8 cellular contexts compared by ENCODE assay signal in genomic region chr7:73770002-73770859, GRCh38. TPM values are rescaled to one million over a fixed set of nuclear protein-coding genes. Genes with fewer than 3 reads are reported as not detected.
DNase-seq lines count a peak whose midpoint lies in the region; ATAC-seq, FAIRE-seq and TF ChIP-seq lines count a peak whose summit lies in the region.

Gene CLDN3 (minus strand): TSS chr7:73770270. CDS start chr7:73770049, 221 bp downstream.

- no peaks in the 10 kb centered on the region for H3K27me3 ChIP-seq in PC-9 (ENCODE audit: insufficient read depth, low read depth)
- H3K27me3 ChIP-seq in ectodermal cell (ENCODE audit: control insufficient read depth, insufficient read depth, low read length, poor library complexity, severe bottlenecking) = peaks cover 33% of the 10 kb centered on the region

- H3K36me3 ChIP-seq in PC-9 (ENCODE audit: low read depth) (no peaks in the 10 kb centered on the region), ectodermal cell (ENCODE audit: control insufficient read depth, insufficient read depth, low read length) (no peaks in the 10 kb centered on the region)

- CTCF ChIA-PET in A549 (lab: Yijun Ruan, JAX) = interaction anchor here (0.9 to 1.3 kb wide), 2 partner anchors 14 to 35 kb away, joined by 3 read pairs; no protein-coding TSS in a partner anchor
- CTCF ChIA-PET in PC-9 (lab: Charles Lee) = interaction anchor here (0.5 to 0.6 kb wide), 3 partner anchors 23 to 32 kb away, joined by 3 to 15 read pairs (median 5); no protein-coding TSS in a partner anchor

- ATAC-seq in A549 (peak; percentile 91), naive B cell (ENCODE audit: low read depth in 2 of 2) (peak; percentile 70 to 76), GM21786 (IDR thresholded peaks at IDR 0.05; ENCODE audit: unreplicated experiment) (no peak), HG02840 (IDR thresholded peaks at IDR 0.05; ENCODE audit: low FRiP score, unreplicated experiment) (no peak)

- POLR2A ChIA-PET in A549 (lab: Yijun Ruan, JAX) = interaction anchor here (0.6 kb wide), 1 partner anchor 94 kb away, joined by 3 read pairs; no protein-coding TSS in a partner anchor
- POLR2A ChIA-PET in PC-9 (lab: Charles Lee; ENCODE audit: unreplicated experiment) = interaction anchor here (0.5 to 2.0 kb wide), 14 partner anchors 23 to 310 kb away, joined by 3 to 18 read pairs (median 6); partner anchors contain the start of gene ABHD11

- no peak for FAIRE-seq in A549 (lab: Jason Lieb, UNC)

- TSS peak; percentile 65 for BruUV-seq in PC-9 (replicated peaks; lab: Mats Ljungman, UMichigan)

- intact Hi-C loops in PC-9 (cut with micrococcal nuclease; ENCODE audit: unreplicated experiment) = loop anchor here (1.0 to 2.0 kb wide), 5 partner anchors 23 to 81 kb away; partner anchors contain the start of gene CLDN4

- peak; percentile 51 to 74 for DNase-seq in A549 (ENCODE audit: low read depth in 1 of 2, low spot score in 1 of 2)
- DNase-seq in HT-29 (ENCODE audit: low spot score) = peak; percentile 99
- peak; percentile 83 to 97 for DNase-seq in PC-9
- peak; percentile 17 for DNase-seq in naive B cell
- DNase-seq in SK-N-DZ (ENCODE audit: low spot score) = no peak

- no peaks in the 10 kb centered on the region for H3K36me3 Mint-ChIP-seq in naive B cell

- H4K20me1 ChIP-seq in PC-9 (ENCODE audit: insufficient read depth) = no peaks in the 10 kb centered on the region

- no peaks in the 10 kb centered on the region for H3K79me2 ChIP-seq in PC-9 (ENCODE audit: low read depth)

- no peak for TF ChIP-seq RAD21 in A549 (conservative IDR thresholded peaks at IDR 0.05 in 1 of 2, IDR thresholded peaks at IDR 0.05 in 1 of 2)

- H3K4me2 ChIP-seq in A549 = peak within 1 kb of the TSS; percentile 71
- peak within 1 kb of the TSS; percentile 79 for H3K4me2 ChIP-seq in PC-9

- no peak for TF ChIP-seq CTCF in A549 (IDR thresholded peaks at IDR 0.05)
- TF ChIP-seq CTCF in PC-9 (conservative IDR thresholded peaks at IDR 0.05) = no peak

- H3K4me3 ChIP-seq in A549 (peak within 1 kb of the TSS; percentile 51), PC-9 (peak within 1 kb of the TSS; percentile 66; the same call in 1 of the 2 replicates), ectodermal cell (ENCODE audit: insufficient read depth, low read depth, low read length) (peak within 1 kb of the TSS; percentile 48)

- H3K9me3 Mint-ChIP-seq in naive B cell = peaks cover 0 to 4% (median 2%) of the 10 kb centered on the region in 7 donors

- H3K9me3 ChIP-seq in A549 = no peaks in the 10 kb centered on the region
- H3K9me3 ChIP-seq in PC-9 (ENCODE audit: insufficient read depth, low read depth) = no peaks in the 10 kb centered on the region
- H3K9me3 ChIP-seq in ectodermal cell (ENCODE audit: control insufficient read depth, low read length) = no peaks in the 10 kb centered on the region

- H3K4me1 ChIP-seq in A549 = peaks cover 11% of the 10 kb centered on the region
- peaks cover 23% of the 10 kb centered on the region for H3K4me1 ChIP-seq in PC-9 (replicated peaks; ENCODE audit: insufficient read depth)
- H3K4me1 ChIP-seq in ectodermal cell (ENCODE audit: control insufficient read depth, insufficient read depth, low read length) = no peaks in the 10 kb centered on the region

- H2AFZ ChIP-seq in PC-9 = peak within 1 kb of the TSS; percentile 84

- no peaks in the 10 kb centered on the region for H3K9me2 ChIP-seq in PC-9 (ENCODE audit: insufficient read depth)

- no peak for TF ChIP-seq POLR2A in A549 (IDR thresholded peaks at IDR 0.05; ENCODE audit: low read length)

- no peak within 1 kb of the TSS for H3K27ac Mint-ChIP-seq in naive B cell

- H3K27ac ChIP-seq in A549 = peak within 1 kb of the TSS; percentile 32 to 84; a peak in 5 of 6 replicates
- peak within 1 kb of the TSS; percentile 58 for H3K27ac ChIP-seq in PC-9
- no peak within 1 kb of the TSS for H3K27ac ChIP-seq in ectodermal cell (ENCODE audit: insufficient read depth, low read depth, low read length, poor library complexity, severe bottlenecking)

- H3K4me3 Mint-ChIP-seq in naive B cell = peak within 1 kb of the TSS in 7 of 8 donors; percentile 59 to 82 (median 68)

- H3F3A ChIP-seq in PC-9 (ENCODE audit: insufficient read depth, low read depth) = peaks cover 8% of the 10 kb centered on the region; the same call in 1 of the 2 replicates

- peaks cover 4 to 29% (median 8%) of the 10 kb centered on the region in 3 donors for H3K4me1 Mint-ChIP-seq in naive B cell

- TF ChIP-seq EP300 in A549 (IDR thresholded peaks at IDR 0.05) = no peak

- peaks cover 32 to 73% (median 50%) of the 10 kb centered on the region in 3 donors for H3K27me3 Mint-ChIP-seq in naive B cell

- WGBS in A549 (ENCODE audit: missing lambda C conversion rate) = 17% methylated on average over 7 of the region's 82 CpGs
- 3 to 4% methylated on average over 82 of the region's 82 CpGs for WGBS in ectodermal cell, 2 experiments

TF ChIP-seq in A549, 52 proteins besides CTCF, POLR2A, EP300 and RAD21:
- TF ChIP-seq NFE2L2 (conservative IDR thresholded peaks at IDR 0.05; ENCODE audit: low read length) (no peak; the same call in 1 of the 2 replicates), MAX (IDR thresholded peaks at IDR 0.05) (peak; percentile 45), BHLHE40 (IDR thresholded peaks at IDR 0.05; ENCODE audit: low read depth, low read length) (peak; percentile 35; the same call in 1 of the 2 replicates), JUN (IDR thresholded peaks at IDR 0.05) (peak in 1 of 2 experiments; percentile 34; a peak in 1 of 5 replicates)

RNA-seq across cellular contexts. Expression of gene CLDN3, which starts in this region (rescaled TPM):
- polyA plus RNA-seq in A549 (2011; rRNA removed) = 1.2 and 1.7 TPM in 2 replicates
- 4.5 and 6.5 TPM in 2 replicates for polyA plus RNA-seq in A549 (2012; cell fraction: cytosol; rRNA removed)
- 6.5 and 10.8 TPM in 2 replicates for polyA plus RNA-seq in A549 (2012; cell fraction: nucleus; rRNA removed)
- polyA plus RNA-seq in A549 (2017; fragmentation: RNase III; extraction: RNeasy Plus Mini Kit Qiagen cat#74134 plus additional on column Dnase treatment) = 2.0 to 2.6 TPM (median 2.0 TPM) in 3 replicates
- polyA minus RNA-seq in A549 (2011; rRNA and poly(A)+ RNA removed) = 0.39 and 0.95 TPM in 2 replicates
- 413 and 446 TPM in 2 replicates for total RNA-seq in HT-29 (2014; rRNA removed; shearing (Covaris generic))
- total RNA-seq in PC-9 (2021) = 31.3 and 45.2 TPM in 2 replicates
- 4.3 TPM for polyA plus RNA-seq in ectodermal cell (2013, experiment 1 of 4)
- 5.4 TPM for polyA plus RNA-seq in ectodermal cell (2013, experiment 2 of 4)
- polyA plus RNA-seq in ectodermal cell (2013, experiment 3 of 4) = 6.8 TPM
- 7.5 TPM for polyA plus RNA-seq in ectodermal cell (2013, experiment 4 of 4)
- not detected for polyA plus RNA-seq in naive B cell (ENCODE audit: low read depth in 6 of 6)
- not detected in 2 replicates for polyA plus RNA-seq in SK-N-DZ (2014; cell fraction: cytosol; rRNA removed)
- polyA plus RNA-seq in SK-N-DZ (2014; cell fraction: nucleus; rRNA removed) = not detected in 2 replicates

Comparison
In these comparisons a context has a peak if more than half of its experiments do, and no peak if none do; other contexts are left out.
1. Peak in DNase-seq and ATAC-seq in naive B cell; RNA of the gene not detected or under 1 TPM.
2. ATAC-seq: peak in A549 (2 of 2); none in GM21786 (single experiment) and HG02840 (single experiment).
3. Peak in every context shown above with its lines, with median percentiles within 50 percentile points of each other: H3K4me3 ChIP-seq.